8 cellular contexts compared by ENCODE assay signal in genomic region chr1:168439451-168440375, GRCh38.
DNase-seq lines count a peak whose midpoint lies in the region; ATAC-seq and TF ChIP-seq lines count a peak whose summit lies in the region.

No MANE protein-coding gene starts in this region.

- H4K20me1 ChIP-seq in osteoblast (ENCODE audit: insufficient read depth, low read length): no peaks in the 10 kb centered on the region

- peaks cover 8% of the 10 kb centered on the region for H3K27me3 ChIP-seq in osteoblast (ENCODE audit: insufficient read depth, low read length)
- H3K27me3 ChIP-seq in thoracic aorta (replicated peaks; ENCODE audit: insufficient read depth): no peaks in the 10 kb centered on the region

- H3K4me2 ChIP-seq in osteoblast (ENCODE audit: insufficient read depth, low read length): peak overlapping the region; percentile 79

- peak overlapping the region; percentile 22 to 41 for H3K4me3 ChIP-seq in foreskin fibroblast (ENCODE audit: low read depth in 1 of 2, low read length in 2 of 2)
- peak overlapping the region; percentile 53 for H3K4me3 ChIP-seq in osteoblast (ENCODE audit: insufficient read depth, low read length)
- peak overlapping the region; percentile 46 for H3K4me3 ChIP-seq in thoracic aorta

- H3K9me3 ChIP-seq in osteoblast (ENCODE audit: low read depth, low read length) (no peaks in the 10 kb centered on the region), thoracic aorta (no peaks in the 10 kb centered on the region)

- H3K27ac ChIP-seq in osteoblast (ENCODE audit: low read depth, low read length): no peak overlapping the region
- no peak overlapping the region for H3K27ac ChIP-seq in thoracic aorta

- H2AFZ ChIP-seq in osteoblast (ENCODE audit: low read length): peak overlapping the region; percentile 82

- TF ChIP-seq CTCF in LNCAP (IDR thresholded peaks at IDR 0.05) (peak; percentile 86), foreskin fibroblast (IDR thresholded peaks at IDR 0.05; ENCODE audit: low read depth, low read length) (peak; percentile 79), osteoblast (IDR thresholded peaks at IDR 0.05; ENCODE audit: extremely low read depth, low read depth, low read length) (peak; percentile 90), thoracic aorta (IDR thresholded peaks at IDR 0.05) (peak; percentile 57)

- DNase-seq in DMS 273 treated with DMSO at 0.1 percent for 48 hours (lab: John Stamatoyannopoulos, UW): peak; percentile 81
- peak; percentile 93 to 94 for DNase-seq in SHP77 (lab: John Stamatoyannopoulos, UW)
- peak; percentile 59 for DNase-seq in activated T-helper 9 cell treated with anti-CD3 and anti-CD28 coated beads, Interleukin-2, amount 50 U/mL, for 16 hours (ENCODE audit: low read depth)
- DNase-seq in foreskin fibroblast: peak; percentile 83 to 95
- DNase-seq in osteoblast (ENCODE audit: insufficient read length, low spot score, missing footprints): peak; percentile 87
- DNase-seq in thoracic aorta (ENCODE audit: low spot score): peak; percentile 45

- peak; percentile 74 for ATAC-seq in GM21528 (IDR thresholded peaks at IDR 0.05; ENCODE audit: low FRiP score, unreplicated experiment)
- peak; percentile 59 for ATAC-seq in thoracic aorta (ENCODE audit: insufficient number of reproducible peaks, low FRiP score, low read depth)

- H3K36me3 ChIP-seq in osteoblast (ENCODE audit: insufficient read depth, low read length): no peaks in the 10 kb centered on the region
- H3K36me3 ChIP-seq in thoracic aorta: no peaks in the 10 kb centered on the region

- H3K79me2 ChIP-seq in osteoblast (ENCODE audit: insufficient read depth, low read length): no peaks in the 10 kb centered on the region

- peaks cover 4% of the 10 kb centered on the region for H3K4me1 ChIP-seq in osteoblast (ENCODE audit: insufficient read depth, low read length)
- no peaks in the 10 kb centered on the region for H3K4me1 ChIP-seq in thoracic aorta (ENCODE audit: control insufficient read depth in 1 of 2, low read depth in 2 of 2)
